Comparison of ENCODE assay signal across 31 cellular contexts in genomic region chr20:40522405-40522804, GRCh38.
DNase-seq lines count a peak whose midpoint lies in the region; ATAC-seq, FAIRE-seq and TF ChIP-seq lines count a peak whose summit lies in the region.
"Had no signal": no experiment of that assay in that cellular context is flagged by ENCODE, and none has a peak within 500 bp of the region (broad histone marks: within the 10 kb centered on the region; RNA-seq: fewer than 3 reads in every experiment).

No MANE protein-coding gene starts in this region.

- H3K36me3 ChIP-seq in HepG2 (replicated peaks in 1 of 2; ENCODE audit: control insufficient read depth in 1 of 2, insufficient read depth in 2 of 2, low read length in 2 of 2) (no peaks in the 10 kb centered on the region), right lobe of liver (no peaks in the 10 kb centered on the region), K562 (ENCODE audit: control insufficient read depth, insufficient read depth, low read length) (no peaks in the 10 kb centered on the region)
- H3K36me3 ChIP-seq: BE2C; BLaER1; BLaER1 treated with 17β-estradiol and CSF1 and Interleukin-3, amounts not matched to agents 10 nM and 100 nM had no signal

- ATAC-seq in HepG2 (no peak), right lobe of liver (no peak), K562 (no peak)
- ATAC-seq: A549; CD8-positive, alpha-beta T cell had no signal

- TF ChIP-seq POLR2A in HepG2 (IDR thresholded peaks at IDR 0.05; ENCODE audit: insufficient read depth in 1 of 2, low read depth in 2 of 2, low read length in 2 of 2) (no peak), right lobe of liver (IDR thresholded peaks at IDR 0.05) (no peak), K562 (conservative IDR thresholded peaks at IDR 0.05) (no peak)

- no peaks in the 10 kb centered on the region for H3K27me3 ChIP-seq in HepG2 (ENCODE audit: control insufficient read depth in 1 of 2, insufficient read depth in 2 of 2, low read length in 2 of 2)
- H3K27me3 ChIP-seq in right lobe of liver, result no peaks in the 10 kb centered on the region
- H3K27me3 ChIP-seq in K562 (ENCODE audit: control insufficient read depth in 2 of 2, insufficient read depth in 2 of 2, low read length in 2 of 2), result no peaks in the 10 kb centered on the region
- H3K27me3 ChIP-seq: BE2C; BLaER1; BLaER1 treated with 17β-estradiol and CSF1 and Interleukin-3, amounts not matched to agents 10 nM and 100 nM had no signal

- H3K9ac ChIP-seq in HepG2 (ENCODE audit: insufficient read depth, low read depth, low read length) (no peak overlapping the region), K562 (ENCODE audit: insufficient read depth in 1 of 2, low read depth in 2 of 2, low read length in 2 of 2) (no peak overlapping the region)
- H3K9ac ChIP-seq: BLaER1; BLaER1 treated with 17β-estradiol and CSF1 and Interleukin-3, amounts not matched to agents 10 nM and 100 nM had no signal

- DNase-seq in HepG2 (ENCODE audit: low spot score), result no peak
- DNase-seq in right lobe of liver, result no peak
- DNase-seq in K562 (ENCODE audit: extremely low read depth in 1 of 4, low spot score in 3 of 4), result no peak
- no peak for DNase-seq in Kasumi-1 (lab: John Stamatoyannopoulos, UW)
- DNase-seq: 8988T; ACHN; AML-193; BE2C; C1 segment of cervical spinal cord; Caco-2; Calu3; CD4-positive, alpha-beta memory T cell; CD4-positive, alpha-beta T cell; CD4-positive, CD25-positive, alpha-beta regulatory T cell; CD8-positive, alpha-beta memory T cell; CD8-positive, alpha-beta T cell; COR-L47; DMS 273 treated with DMSO at 0.1 percent for 48 hours; DMS153; DMS53; DMS79; DMS79 treated with DMSO at 0.1 percent for 48 hours; DND-41; EL had no signal

- peaks cover 9% of the 10 kb centered on the region; the same call in 1 of the 2 replicates for H3K9me3 ChIP-seq in HepG2 (ENCODE audit: low read length)
- H3K9me3 ChIP-seq in right lobe of liver, result no peaks in the 10 kb centered on the region
- H3K9me3 ChIP-seq in K562 (replicated peaks; ENCODE audit: control insufficient read depth, insufficient read depth, low read depth, low read length), result no peaks in the 10 kb centered on the region
- H3K9me3 ChIP-seq: A549, BE2C, BLaER1 had no signal

- POLR2A ChIA-PET in HepG2 (lab: Yijun Ruan, JAX) (no interaction called here), K562 (lab: Yijun Ruan, JAX) (interaction anchor here (1.3 kb wide), 1 partner anchor 17 kb away, joined by 4 read pairs; no protein-coding TSS in a partner anchor)

- no TSS peak for BruUV-seq in HepG2 (replicated peaks; lab: Mats Ljungman, UMichigan)
- BruUV-seq in K562 (replicated peaks; lab: Mats Ljungman, UMichigan), result no TSS peak

- no peak overlapping the region for H3K4me3 ChIP-seq in HepG2 (replicated peaks in 1 of 3; ENCODE audit: insufficient read depth in 1 of 3, low read depth in 2 of 3, low read length in 3 of 3)
- H3K4me3 ChIP-seq in right lobe of liver, result no peak overlapping the region
- H3K4me3 ChIP-seq in K562, result no peak overlapping the region
- H3K4me3 ChIP-seq: A549; BLaER1; BLaER1 treated with 17β-estradiol and CSF1 and Interleukin-3, amounts not matched to agents 10 nM and 100 nM had no signal

- no peaks in the 10 kb centered on the region for H3K9me1 ChIP-seq in K562 (ENCODE audit: control insufficient read depth, insufficient read depth, low read length)

- H3K79me2 ChIP-seq in HepG2 (ENCODE audit: insufficient read depth, low read length) (no peaks in the 10 kb centered on the region), K562 (ENCODE audit: control insufficient read depth, insufficient read depth, low read length) (no peaks in the 10 kb centered on the region)

- no peak overlapping the region for H2AFZ ChIP-seq in HepG2 (ENCODE audit: low read length)
- no peak overlapping the region for H2AFZ ChIP-seq in K562 (ENCODE audit: low read depth, low read length)

- no peak for TF ChIP-seq RAD21 in HepG2 (CRISPR knock-in tag; IDR thresholded peaks at IDR 0.05)
- TF ChIP-seq RAD21 in K562 (CRISPR knock-in tag; conservative IDR thresholded peaks at IDR 0.05 in 1 of 2, IDR thresholded peaks at IDR 0.05 in 1 of 2), result no peak

- no peaks in the 10 kb centered on the region for H3K4me1 ChIP-seq in HepG2 (ENCODE audit: insufficient read depth, low read length)
- H3K4me1 ChIP-seq in right lobe of liver, result no peaks in the 10 kb centered on the region
- H3K4me1 ChIP-seq in K562 (replicated peaks in 1 of 2; ENCODE audit: control insufficient read depth in 2 of 2, insufficient read depth in 2 of 2, low read length in 2 of 2), result no peaks in the 10 kb centered on the region
- H3K4me1 ChIP-seq: A549, BE2C, BLaER1, Caco-2 had no signal

- intact Hi-C loops in HepG2 (cut with micrococcal nuclease; ENCODE audit: unreplicated experiment), result no loop called here
- intact Hi-C loops in right lobe of liver (cut with DNase I), result no loop called here
- intact Hi-C loops in K562 (cut with micrococcal nuclease), result no loop called here

- 0% methylated on average over 1 of the region's 1 CpG for WGBS in HepG2 (ENCODE audit: low lambda C conversion rate)
- WGBS in right lobe of liver (ENCODE audit: insufficient coverage, low coverage, low lambda C conversion rate, missing lambda C conversion rate), result 100% methylated on average over 1 of the region's 1 CpG
- 0% methylated on average over 1 of the region's 1 CpG for WGBS in K562 (ENCODE audit: insufficient coverage, low coverage, missing lambda C conversion rate)

- no peak for TF ChIP-seq CTCF in HepG2 (CRISPR knock-in tag; IDR thresholded peaks at IDR 0.05)
- TF ChIP-seq CTCF in right lobe of liver (IDR thresholded peaks at IDR 0.05), result no peak
- no peak for TF ChIP-seq CTCF in K562 (IDR thresholded peaks at IDR 0.05 in 2 of 3, conservative IDR thresholded peaks at IDR 0.05 in 1 of 3; ENCODE audit: insufficient read depth in 2 of 3, low read depth in 1 of 3, low read length in 3 of 3)

- no peak overlapping the region for H3K27ac ChIP-seq in HepG2 (ENCODE audit: extremely low read length, insufficient read depth, low read length)
- no peak overlapping the region for H3K27ac ChIP-seq in right lobe of liver
- H3K27ac ChIP-seq in K562 (ENCODE audit: extremely low read depth, low read depth, low read length), result no peak overlapping the region
- H3K27ac ChIP-seq: 22Rv1; A549; BLaER1; BLaER1 treated with 17β-estradiol and CSF1 and Interleukin-3, amounts not matched to agents 10 nM and 100 nM; C4-2B had no signal

- CTCF ChIA-PET in HepG2 (lab: Yijun Ruan, JAX; ENCODE audit: low intra/inter-chr PET ratio, low total read pairs) (no interaction called here), K562 (lab: Yijun Ruan, JAX; ENCODE audit: low intra/inter-chr PET ratio) (no interaction called here)

- in situ Hi-C loops in HepG2 (cut with HindIII; ENCODE audit: extremely low pct_ligation_motif_present, low pct_unique_long_range_greater_than_20kb), result no loop called here
- in situ Hi-C loops in K562 (cut with MboI), result no loop called here

- no peaks in the 10 kb centered on the region for H4K20me1 ChIP-seq in HepG2 (ENCODE audit: insufficient read depth, low read length)
- H4K20me1 ChIP-seq in K562 (replicated peaks; ENCODE audit: control insufficient read depth, insufficient read depth, low read length), result no peaks in the 10 kb centered on the region
- H4K20me1 ChIP-seq: BLaER1; BLaER1 treated with 17β-estradiol and CSF1 and Interleukin-3, amounts not matched to agents 10 nM and 100 nM had no signal

- no peak overlapping the region for H3K4me2 ChIP-seq in HepG2 (ENCODE audit: low read depth, low read length)
- H3K4me2 ChIP-seq in K562 (ENCODE audit: insufficient read depth, low read length), result no peak overlapping the region
- H3K4me2 ChIP-seq: A549; BLaER1; BLaER1 treated with 17β-estradiol and CSF1 and Interleukin-3, amounts not matched to agents 10 nM and 100 nM had no signal

- TF ChIP-seq EP300 in HepG2 (IDR thresholded peaks at IDR 0.05; ENCODE audit: low read depth in 2 of 2, low read length in 2 of 2) (no peak), HepG2 (CRISPR knock-in tag; IDR thresholded peaks at IDR 0.05; ENCODE audit: borderline replicate concordance) (no peak), K562 (IDR thresholded peaks at IDR 0.05; ENCODE audit: low read length) (no peak)

- FAIRE-seq in HepG2 (lab: Jason Lieb, UNC) (no peak), K562 (lab: Jason Lieb, UNC) (no peak)
- FAIRE-seq: A204.1, A549, D721Med had no signal

TF ChIP-seq in HepG2, 621 proteins besides CTCF, POLR2A, EP300 and RAD21:
- no peak for TF ChIP-seq GABPB1 (CRISPR knock-in tag; IDR thresholded peaks at IDR 0.05)
- TF ChIP-seq, protein P1, sequence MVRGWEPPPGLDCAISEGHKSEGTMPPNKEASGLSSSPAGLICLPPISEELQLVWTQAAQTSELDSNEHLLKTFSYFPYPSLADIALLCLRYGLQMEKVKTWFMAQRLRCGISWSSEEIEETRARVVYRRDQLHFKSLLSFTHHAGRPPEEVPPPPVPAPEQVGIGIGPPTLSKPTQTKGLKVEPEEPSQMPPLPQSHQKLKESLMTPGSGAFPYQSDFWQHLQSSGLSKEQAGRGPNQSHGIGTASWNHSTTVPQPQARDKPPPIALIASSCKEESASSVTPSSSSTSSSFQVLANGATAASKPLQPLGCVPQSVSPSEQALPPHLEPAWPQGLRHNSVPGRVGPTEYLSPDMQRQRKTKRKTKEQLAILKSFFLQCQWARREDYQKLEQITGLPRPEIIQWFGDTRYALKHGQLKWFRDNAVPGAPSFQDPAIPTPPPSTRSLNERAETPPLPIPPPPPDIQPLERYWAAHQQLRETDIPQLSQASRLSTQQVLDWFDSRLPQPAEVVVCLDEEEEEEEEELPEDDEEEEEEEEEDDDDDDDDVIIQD (CRISPR knock-in tag; IDR thresholded peaks at IDR 0.05; ENCODE audit: low read depth), result no peak
- peak; percentile 100 for TF ChIP-seq ZNF12 (CRISPR knock-in tag; IDR thresholded peaks at IDR 0.05)
- TF ChIP-seq TRIM24 (CRISPR knock-in tag; IDR thresholded peaks at IDR 0.05), result no peak
- TF ChIP-seq ZNF777 (CRISPR knock-in tag; IDR thresholded peaks at IDR 0.05), result no peak

TF ChIP-seq in K562, 482 proteins besides CTCF, POLR2A, EP300 and RAD21:
- TF ChIP-seq TEAD1 (CRISPR knock-in tag; IDR thresholded peaks at IDR 0.05) (no peak), TCF15 (CRISPR knock-in tag; IDR thresholded peaks at IDR 0.05) (no peak), ZNF12 (CRISPR knock-in tag; IDR thresholded peaks at IDR 0.05) (peak; percentile 97), ZNF408 (CRISPR knock-in tag; IDR thresholded peaks at IDR 0.05; ENCODE audit: low read depth) (no peak), EGR1 (conservative IDR thresholded peaks at IDR 0.05) (no peak), YY1 (IDR thresholded peaks at IDR 0.05; ENCODE audit: borderline replicate concordance in 1 of 3, control insufficient read depth in 1 of 3, extremely low read depth in 1 of 3, insufficient read depth in 3 of 3, insufficient read length in 1 of 3, insufficient replicate concordance in 2 of 3, low read depth in 1 of 3, low read length in 2 of 3) (no peak)

Comparison
In these comparisons a context has a peak if more than half of its experiments do, and no peak if none do; other contexts are left out.
1. Of the 241 proteins assayed by ChIP-seq in both HepG2 and K562: peak only in HepG2: none; only in K562: none; in both: ZNF12; in neither: 240.